Comparison of ENCODE assay signal across 17 cellular contexts in the genomic region with DNA sequence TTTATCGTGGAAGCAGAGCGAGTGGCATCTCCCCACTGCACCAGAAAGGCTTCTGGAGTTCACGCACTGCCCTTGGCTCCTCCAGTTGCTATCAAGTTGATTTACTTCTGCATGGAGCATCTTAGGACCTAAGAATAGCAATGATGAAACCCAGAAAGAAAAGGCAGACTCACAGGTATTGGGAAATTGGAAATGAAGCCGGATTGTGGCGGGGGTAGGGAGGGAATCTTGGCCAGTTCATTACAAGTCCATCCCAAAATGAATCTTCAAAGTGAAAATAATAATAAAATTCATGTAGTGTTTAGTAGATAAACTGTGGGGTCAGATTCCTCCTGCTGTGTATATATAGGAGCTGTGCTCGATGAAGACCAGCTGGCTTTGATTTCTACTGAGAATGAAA. TPM values are rescaled to one million over a fixed set of nuclear protein-coding genes. Genes with fewer than 3 reads are reported as not detected.
"Had no signal": no experiment of that assay in that cellular context is flagged by ENCODE, and none has a peak within 500 bp of the region (broad histone marks: within the 10 kb centered on the region; RNA-seq: fewer than 3 reads in every experiment).

No MANE protein-coding gene starts in this region.

- FAIRE-seq: keratinocyte, small intestine had no signal

- H3K4me3 Mint-ChIP-seq: activated naive CD4-positive, alpha-beta T cell treated with anti-CD3 and anti-CD28 coated beads for 36 hours; activated naive CD8-positive, alpha-beta T cell treated with anti-CD3 and anti-CD28 coated beads, Interleukin-2, amount 50 U/mL, for 24 hours; naive B cell had no signal

- H3K4me1 Mint-ChIP-seq: activated naive CD8-positive, alpha-beta T cell treated with anti-CD3 and anti-CD28 coated beads, Interleukin-2, amount 50 U/mL, for 24 hours; naive B cell had no signal

- ATAC-seq: activated naive CD8-positive, alpha-beta T cell treated with anti-CD3 and anti-CD28 coated beads, Interleukin-2, amount 50 U/mL, for 24 hours; esophagus mucosa; SK-N-SH treated with all-trans-retinoic acid at 6 μM for 48 hours; stimulated activated naive CD8-positive, alpha-beta T cell treated with anti-CD3 and anti-CD28 coated beads, Interleukin-15, Interleukin-2, amounts not matched to agents 100 U/mL and 50 U/mL, for 24 hours had no signal

- H3K27ac Mint-ChIP-seq: activated naive CD4-positive, alpha-beta T cell treated with anti-CD3 and anti-CD28 coated beads for 36 hours; activated naive CD8-positive, alpha-beta T cell treated with anti-CD3 and anti-CD28 coated beads, Interleukin-2, amount 50 U/mL, for 24 hours; activated T-helper 2 cell treated with anti-CD3 and anti-CD28 coated beads, Interferon-gamma antibody, Interleukin-2, Interleukin-4, amounts not matched to agents 10 μg/mL and 5 μg/mL and 100 μg/mL, durations not matched to agents 14 hours and 24 hours and 36 hours; naive B cell had no signal

- DNase-seq: activated CD4-positive, CD25-positive, alpha-beta regulatory T cell treated with anti-CD3 and anti-CD28 coated beads, Interleukin-2, amount 50 U/mL, for 72 hours; activated naive CD4-positive, alpha-beta T cell treated with anti-CD3 and anti-CD28 coated beads for 36 hours; activated naive CD8-positive, alpha-beta T cell treated with anti-CD3 and anti-CD28 coated beads, Interleukin-2, amount 50 U/mL, for 24 hours; hippocampal formation; midbrain; naive B cell; small intestine; stimulated activated CD4-positive, alpha-beta T cell treated with anti-CD3 and anti-CD28 coated beads, Interleukin-4, amount 100 ng/mL, for 24 hours; stimulated activated naive CD8-positive, alpha-beta T cell treated with anti-CD3 and anti-CD28 coated beads, Interleukin-15, Interleukin-2, amounts not matched to agents 100 U/mL and 50 U/mL, for 24 hours; T-helper 1 cell; trophoblast cell had no signal

- H3K36me3 Mint-ChIP-seq: naive B cell had no signal

- H3K9me3 Mint-ChIP-seq: activated naive CD4-positive, alpha-beta T cell treated with anti-CD3 and anti-CD28 coated beads for 36 hours; activated naive CD8-positive, alpha-beta T cell treated with anti-CD3 and anti-CD28 coated beads, Interleukin-2, amount 50 U/mL, for 24 hours; activated T-helper 2 cell treated with anti-CD3 and anti-CD28 coated beads, Interferon-gamma antibody, Interleukin-2, Interleukin-4, amounts not matched to agents 10 μg/mL and 5 μg/mL and 100 μg/mL, durations not matched to agents 14 hours and 24 hours and 36 hours; naive B cell had no signal

- H3K27me3 Mint-ChIP-seq: activated naive CD8-positive, alpha-beta T cell treated with anti-CD3 and anti-CD28 coated beads, Interleukin-2, amount 50 U/mL, for 24 hours had no signal

RNA-seq across cellular contexts. Expression of a gene that starts 33.7 kb away (rescaled TPM):
- total RNA-seq: activated naive CD4-positive, alpha-beta T cell treated with anti-CD3 and anti-CD28 coated beads for 36 hours; activated T-helper 2 cell treated with anti-CD3 and anti-CD28 coated beads, Interferon-gamma antibody, Interleukin-2, Interleukin-4, amounts not matched to agents 10 μg/mL and 5 μg/mL and 100 μg/mL, durations not matched to agents 14 hours and 24 hours and 36 hours; dermis microvascular lymphatic vessel endothelial cell; esophagus mucosa had no signal
- polyA plus RNA-seq: liver had no signal
